18 cellular contexts compared by ENCODE assay signal in the genomic region with DNA sequence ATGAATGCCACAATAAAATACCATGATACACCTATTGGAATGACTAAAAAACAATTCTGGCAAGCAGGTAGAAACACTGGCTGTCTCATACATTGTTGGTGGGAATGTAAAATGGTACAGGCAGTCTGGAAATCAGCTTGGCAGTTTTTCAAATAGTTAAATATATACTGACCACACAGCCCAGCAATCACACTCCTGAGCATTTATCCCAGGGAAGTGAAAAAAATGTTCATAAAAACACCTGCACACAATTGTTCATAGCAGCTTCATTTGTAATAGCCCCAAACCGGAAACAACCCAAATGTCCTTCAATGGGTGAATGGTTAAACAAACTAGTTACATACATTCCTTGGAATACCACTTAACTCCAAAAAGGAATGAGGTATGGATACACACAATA.
"Had no signal": no experiment of that assay in that cellular context is flagged by ENCODE, and none has a peak within 500 bp of the region (broad histone marks: within the 10 kb centered on the region; RNA-seq: fewer than 3 reads in every experiment).

No MANE protein-coding gene starts in this region.

- H3K4me1 ChIP-seq: right lobe of liver, spleen had no signal

- H3K4me3 Mint-ChIP-seq: activated B cell treated with CpG ODN at 0.5 μM for 24 hours; activated CD8-positive, alpha-beta T cell treated with anti-CD3 and anti-CD28 coated beads, Interleukin-2, amount 10 ng/mL, durations not matched to agents 7 days and 5 days; activated naive CD8-positive, alpha-beta T cell; activated T-cell treated with anti-CD3 and anti-CD28 coated beads, Interleukin-2, amount 50 U/mL, for 72 hours; dendritic cell treated with granulocyte-macrophage colony-stimulating factor and Interleukin-4, amounts not matched to agents 40 ng/mL and 50 ng/mL, for 4 days; stimulated activated naive CD8-positive, alpha-beta T cell treated with anti-CD3 and anti-CD28 coated beads, Interleukin-15, amount 100 ng/mL, for 72 hours; T-helper 2 cell treated with Interferon-gamma antibody and Interleukin-4, amounts not matched to agents 5 μg/mL and 100 μg/mL, for 36 hours had no signal

- H3K27me3 ChIP-seq: right lobe of liver, spleen, upper lobe of right lung had no signal

- H3K4me3 ChIP-seq: right lobe of liver, spleen, upper lobe of right lung had no signal

- H3K27me3 Mint-ChIP-seq: activated B cell treated with CpG ODN at 0.5 μM for 24 hours; activated naive CD8-positive, alpha-beta T cell; dendritic cell treated with granulocyte-macrophage colony-stimulating factor and Interleukin-4, amounts not matched to agents 40 ng/mL and 50 ng/mL, for 4 days; stimulated activated naive CD8-positive, alpha-beta T cell treated with anti-CD3 and anti-CD28 coated beads, Interleukin-15, amount 100 ng/mL, for 72 hours had no signal

- H3K9me3 Mint-ChIP-seq: dendritic cell treated with granulocyte-macrophage colony-stimulating factor and Interleukin-4, amounts not matched to agents 40 ng/mL and 50 ng/mL, for 4 days; stimulated activated naive CD8-positive, alpha-beta T cell treated with anti-CD3 and anti-CD28 coated beads, Interleukin-15, amount 100 ng/mL, for 72 hours; T-helper 2 cell treated with Interferon-gamma antibody and Interleukin-4, amounts not matched to agents 5 μg/mL and 100 μg/mL, for 36 hours had no signal

- H3K36me3 Mint-ChIP-seq: activated naive CD8-positive, alpha-beta T cell had no signal

- DNase-seq: activated B cell treated with CpG ODN at 0.5 μM for 24 hours; activated CD4-positive, alpha-beta T cell treated with anti-CD3 and anti-CD28 coated beads for 48 hours; activated CD8-positive, alpha-beta memory T cell treated with anti-CD3 and anti-CD28 coated beads, Interleukin-2, amount 50 U/mL, for 4 hours; activated CD8-positive, alpha-beta T cell treated with anti-CD3 and anti-CD28 coated beads, Interleukin-2, amount 10 ng/mL, durations not matched to agents 7 days and 5 days; activated gamma-delta T cell; activated T-cell treated with anti-CD3 and anti-CD28 coated beads, Interleukin-2, amount 50 U/mL, for 72 hours; amygdala; effector memory CD4-positive, alpha-beta T cell; right lobe of liver; spleen; stimulated activated naive CD8-positive, alpha-beta T cell treated with anti-CD3 and anti-CD28 coated beads, Interleukin-15, amount 100 ng/mL, for 72 hours; SW 1271; upper lobe of right lung had no signal

- H3K36me3 ChIP-seq: right lobe of liver, spleen, upper lobe of right lung had no signal

- H3K9me3 ChIP-seq: right lobe of liver, spleen, upper lobe of right lung had no signal

- FAIRE-seq: islet of Langerhans had no signal

- H3K4me1 Mint-ChIP-seq: activated B cell treated with CpG ODN at 0.5 μM for 24 hours; stimulated activated naive CD8-positive, alpha-beta T cell treated with anti-CD3 and anti-CD28 coated beads, Interleukin-15, amount 100 ng/mL, for 72 hours had no signal

- H3K27ac Mint-ChIP-seq: activated B cell treated with CpG ODN at 0.5 μM for 24 hours; activated CD8-positive, alpha-beta T cell treated with anti-CD3 and anti-CD28 coated beads, Interleukin-2, amount 10 ng/mL, durations not matched to agents 7 days and 5 days; activated naive CD8-positive, alpha-beta T cell; activated T-cell treated with anti-CD3 and anti-CD28 coated beads, Interleukin-2, amount 50 U/mL, for 72 hours; dendritic cell treated with granulocyte-macrophage colony-stimulating factor and Interleukin-4, amounts not matched to agents 40 ng/mL and 50 ng/mL, for 4 days; progenitor cell of endocrine pancreas; stimulated activated naive CD8-positive, alpha-beta T cell treated with anti-CD3 and anti-CD28 coated beads, Interleukin-15, amount 100 ng/mL, for 72 hours; T-helper 2 cell treated with Interferon-gamma antibody and Interleukin-4, amounts not matched to agents 5 μg/mL and 100 μg/mL, for 36 hours had no signal

- ATAC-seq: activated CD8-positive, alpha-beta T cell treated with anti-CD3 and anti-CD28 coated beads, Interleukin-2, amount 10 ng/mL, durations not matched to agents 7 days and 5 days; activated T-cell treated with anti-CD3 and anti-CD28 coated beads, Interleukin-2, amount 50 U/mL, for 72 hours; right lobe of liver; stimulated activated naive CD8-positive, alpha-beta T cell treated with anti-CD3 and anti-CD28 coated beads, Interleukin-15, amount 100 ng/mL, for 72 hours; upper lobe of right lung had no signal

- H3K27ac ChIP-seq: right lobe of liver, spleen, upper lobe of right lung had no signal
